12 cellular contexts compared by ENCODE assay signal in the genomic region with DNA sequence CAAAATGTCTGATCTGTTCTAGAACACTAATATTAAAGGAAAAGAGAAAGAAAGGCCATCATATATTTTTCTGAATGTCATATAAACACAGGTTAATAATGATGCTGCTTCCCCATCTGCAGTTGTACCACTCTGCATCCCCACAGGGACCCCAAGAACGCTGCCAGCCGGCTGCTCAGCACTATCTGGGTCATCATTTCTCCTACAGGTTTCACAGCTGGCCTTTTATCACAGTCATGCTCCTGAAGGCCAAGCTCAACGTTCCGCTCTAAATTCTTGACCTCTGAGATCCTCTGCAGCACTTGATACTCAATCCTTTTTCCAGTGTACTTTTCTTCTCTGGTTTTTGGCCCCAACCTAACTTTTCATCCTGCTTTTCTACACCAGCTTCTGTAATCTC. TPM values are rescaled to one million over a fixed set of nuclear protein-coding genes. Genes with fewer than 3 reads are reported as not detected.
DNase-seq lines count a peak whose midpoint lies in the region; ATAC-seq and TF ChIP-seq lines count a peak whose summit lies in the region.
"Had no signal": no experiment of that assay in that cellular context is flagged by ENCODE, and none has a peak within 500 bp of the region (broad histone marks: within the 10 kb centered on the region; RNA-seq: fewer than 3 reads in every experiment).

No MANE protein-coding gene starts in this region.

- peaks cover 8% of the 10 kb centered on the region for H3K4me1 ChIP-seq in hepatocyte (ENCODE audit: insufficient read depth)

- peak overlapping the region; percentile 85 for H3K4me3 Mint-ChIP-seq in T-helper 1 cell treated with Interleukin-12 subunit alpha and Interleukin-12 subunit beta and Interleukin-4 antibody, amounts not matched to agents 30 μg/mL and 1 μg/mL, for 36 hours
- H3K4me3 Mint-ChIP-seq in activated CD4-positive, alpha-beta memory T cell treated with anti-CD3 and anti-CD28 coated beads for 36 hours = peak overlapping the region; percentile 71
- H3K4me3 Mint-ChIP-seq in stimulated activated effector memory CD8-positive, alpha-beta T cell treated with anti-CD3 and anti-CD28 coated beads, Interleukin-12 subunit alpha, Interleukin-12 subunit beta, amount 100 ng/mL, for 72 hours = peak overlapping the region; percentile 70

- intact Hi-C loops in activated CD4-positive, alpha-beta memory T cell treated with anti-CD3 and anti-CD28 coated beads for 36 hours (cut with micrococcal nuclease) = no loop called here

- in situ Hi-C loops in GM13977 (cut with MboI; ENCODE audit: low pct_unique_long_range_greater_than_20kb, low sequenced_read_pairs, unreplicated experiment) = no loop called here

- no peak for ATAC-seq in stimulated activated effector memory CD8-positive, alpha-beta T cell treated with anti-CD3 and anti-CD28 coated beads, Interleukin-12 subunit alpha, Interleukin-12 subunit beta, amount 100 ng/mL, for 72 hours

- POLR2A ChIA-PET in activated CD4-positive, alpha-beta memory T cell treated with anti-CD3 and anti-CD28 coated beads for 36 hours (lab: Charles Lee) = interaction anchor here (2.0 kb wide), 1 partner anchor 12 kb away, joined by 6 read pairs; a partner anchor contains a TSS

- WGBS in hepatocyte (ENCODE audit: low lambda C conversion rate, missing lambda C conversion rate) = 74% methylated on average over 4 of the region's 4 CpGs

- H3K9me2 ChIP-seq in hepatocyte (replicated peaks; ENCODE audit: insufficient read depth) = no peaks in the 10 kb centered on the region

- DNase-seq in T-helper 1 cell (no peak), hepatocyte (ENCODE audit: low spot score) (no peak), NCI-H2029 (lab: John Stamatoyannopoulos, UW) (no peak), GM13977 (ENCODE audit: low spot score) (no peak), DMS153 treated with DMSO at 0.1 percent for 48 hours (lab: John Stamatoyannopoulos, UW; ENCODE audit: unreplicated experiment) (no peak)
- DNase-seq in activated CD4-positive, alpha-beta memory T cell treated with anti-CD3 and anti-CD28 coated beads for 36 hours = no peak
- DNase-seq in stimulated activated effector memory CD8-positive, alpha-beta T cell treated with anti-CD3 and anti-CD28 coated beads, Interleukin-12 subunit alpha, Interleukin-12 subunit beta, amount 100 ng/mL, for 72 hours (ENCODE audit: low spot score in 2 of 2) = no peak
- DNase-seq: 8988T, foreskin fibroblast had no signal

- H3K9me3 ChIP-seq in hepatocyte (ENCODE audit: low read depth) = no peaks in the 10 kb centered on the region

- H3K27ac ChIP-seq in hepatocyte = peak overlapping the region; percentile 34

- no peak overlapping the region for H3K4me3 ChIP-seq in hepatocyte

- CTCF ChIA-PET in activated CD4-positive, alpha-beta memory T cell treated with anti-CD3 and anti-CD28 coated beads for 36 hours (lab: Charles Lee) = no interaction called here

- peaks cover 52% of the 10 kb centered on the region for H4K20me1 ChIP-seq in hepatocyte (ENCODE audit: insufficient read depth, poor library complexity, severe bottlenecking)

- TF ChIP-seq CTCF in hepatocyte (IDR thresholded peaks at IDR 0.05; ENCODE audit: poor library complexity) (no peak), GM13977 (IDR thresholded peaks at IDR 0.05; ENCODE audit: extremely low read depth, insufficient read depth, missing control alignments) (no peak)

- peak overlapping the region; percentile 93 for H3K27ac Mint-ChIP-seq in T-helper 1 cell treated with Interleukin-12 subunit alpha and Interleukin-12 subunit beta and Interleukin-4 antibody, amounts not matched to agents 30 μg/mL and 1 μg/mL, for 36 hours
- H3K27ac Mint-ChIP-seq in activated CD4-positive, alpha-beta memory T cell treated with anti-CD3 and anti-CD28 coated beads for 36 hours = peak overlapping the region; percentile 91
- H3K27ac Mint-ChIP-seq in stimulated activated effector memory CD8-positive, alpha-beta T cell treated with anti-CD3 and anti-CD28 coated beads, Interleukin-12 subunit alpha, Interleukin-12 subunit beta, amount 100 ng/mL, for 72 hours = peak overlapping the region; percentile 93

- H3K4me2 ChIP-seq in hepatocyte = peak overlapping the region; percentile 62

- H3K27me3 ChIP-seq in hepatocyte = no peaks in the 10 kb centered on the region

- H3K36me3 Mint-ChIP-seq in T-helper 1 cell treated with Interleukin-12 subunit alpha and Interleukin-12 subunit beta and Interleukin-4 antibody, amounts not matched to agents 30 μg/mL and 1 μg/mL, for 36 hours (ENCODE audit: low read depth) = peaks cover 37% of the 10 kb centered on the region
- peaks cover 54% of the 10 kb centered on the region for H3K36me3 Mint-ChIP-seq in activated CD4-positive, alpha-beta memory T cell treated with anti-CD3 and anti-CD28 coated beads for 36 hours
- H3K36me3 Mint-ChIP-seq in stimulated activated effector memory CD8-positive, alpha-beta T cell treated with anti-CD3 and anti-CD28 coated beads, Interleukin-12 subunit alpha, Interleukin-12 subunit beta, amount 100 ng/mL, for 72 hours = peaks cover 90% of the 10 kb centered on the region

- H3K9me3 Mint-ChIP-seq in T-helper 1 cell treated with Interleukin-12 subunit alpha and Interleukin-12 subunit beta and Interleukin-4 antibody, amounts not matched to agents 30 μg/mL and 1 μg/mL, for 36 hours = no peaks in the 10 kb centered on the region
- no peaks in the 10 kb centered on the region for H3K9me3 Mint-ChIP-seq in activated CD4-positive, alpha-beta memory T cell treated with anti-CD3 and anti-CD28 coated beads for 36 hours
- no peaks in the 10 kb centered on the region for H3K9me3 Mint-ChIP-seq in stimulated activated effector memory CD8-positive, alpha-beta T cell treated with anti-CD3 and anti-CD28 coated beads, Interleukin-12 subunit alpha, Interleukin-12 subunit beta, amount 100 ng/mL, for 72 hours

- H3K4me1 Mint-ChIP-seq in T-helper 1 cell treated with Interleukin-12 subunit alpha and Interleukin-12 subunit beta and Interleukin-4 antibody, amounts not matched to agents 30 μg/mL and 1 μg/mL, for 36 hours (ENCODE audit: low read depth) = peaks cover 42% of the 10 kb centered on the region
- H3K4me1 Mint-ChIP-seq in activated CD4-positive, alpha-beta memory T cell treated with anti-CD3 and anti-CD28 coated beads for 36 hours (ENCODE audit: low read depth) = peaks cover 38% of the 10 kb centered on the region
- peaks cover 46% of the 10 kb centered on the region for H3K4me1 Mint-ChIP-seq in stimulated activated effector memory CD8-positive, alpha-beta T cell treated with anti-CD3 and anti-CD28 coated beads, Interleukin-12 subunit alpha, Interleukin-12 subunit beta, amount 100 ng/mL, for 72 hours

- H3K27me3 Mint-ChIP-seq in T-helper 1 cell treated with Interleukin-12 subunit alpha and Interleukin-12 subunit beta and Interleukin-4 antibody, amounts not matched to agents 30 μg/mL and 1 μg/mL, for 36 hours (ENCODE audit: low read depth) = no peaks in the 10 kb centered on the region
- no peaks in the 10 kb centered on the region for H3K27me3 Mint-ChIP-seq in activated CD4-positive, alpha-beta memory T cell treated with anti-CD3 and anti-CD28 coated beads for 36 hours

- H2AFZ ChIP-seq in hepatocyte = no peak overlapping the region

- peaks cover 3% of the 10 kb centered on the region for H3K36me3 ChIP-seq in hepatocyte (replicated peaks; ENCODE audit: insufficient read depth, low read depth)

- peaks cover 59% of the 10 kb centered on the region for H3K79me2 ChIP-seq in hepatocyte

RNA-seq across cellular contexts. Expression of a gene that starts 4.8 kb away (rescaled TPM):
- 10 to 100 TPM; 83.1 to 83.8 TPM for total RNA-seq in activated CD4-positive, alpha-beta memory T cell treated with anti-CD3 and anti-CD28 coated beads for 36 hours
- total RNA-seq in hepatocyte = 270 and 303 TPM in 2 replicates
- 214 and 228 TPM in 2 replicates for polyA plus RNA-seq in hepatocyte

RNA-seq across cellular contexts. Expression of a gene that starts 12.0 kb away (rescaled TPM):
- total RNA-seq in activated CD4-positive, alpha-beta memory T cell treated with anti-CD3 and anti-CD28 coated beads for 36 hours = 10 to 100 TPM; 18.1 to 19.4 TPM
- 12.3 and 15.2 TPM in 2 replicates for total RNA-seq in hepatocyte
- 8.6 and 13.2 TPM in 2 replicates for polyA plus RNA-seq in hepatocyte

RNA-seq across cellular contexts. Expression of a gene that starts 18.5 kb away (rescaled TPM):
- total RNA-seq in activated CD4-positive, alpha-beta memory T cell treated with anti-CD3 and anti-CD28 coated beads for 36 hours = not detected
- total RNA-seq in hepatocyte = 0.33 TPM in 1 of 2 replicates, not detected in the other
- polyA plus RNA-seq in hepatocyte = 0.29 TPM in 1 of 2 replicates, not detected in the other
- total RNA-seq: renal cortical epithelial cell, subcutaneous adipose tissue had no signal

RNA-seq across cellular contexts. Expression of a gene that starts 55.9 kb away (rescaled TPM):
- 100 to 1,000 TPM; 107 TPM for total RNA-seq in activated CD4-positive, alpha-beta memory T cell treated with anti-CD3 and anti-CD28 coated beads for 36 hours
- total RNA-seq in hepatocyte = 33.6 and 34.2 TPM in 2 replicates
- polyA plus RNA-seq in hepatocyte = 55.5 and 59.4 TPM in 2 replicates
